Comparison of ENCODE assay signal across 26 cellular contexts in genomic region chr16:4139968-4140367, GRCh38. TPM values are rescaled to one million over a fixed set of nuclear protein-coding genes. Genes with fewer than 3 reads are reported as not detected.
DNase-seq lines count a peak whose midpoint lies in the region; ATAC-seq, FAIRE-seq and TF ChIP-seq lines count a peak whose summit lies in the region.
"Had no signal": no experiment of that assay in that cellular context is flagged by ENCODE, and none has a peak within 500 bp of the region (broad histone marks: within the 10 kb centered on the region; RNA-seq: fewer than 3 reads in every experiment).

No MANE protein-coding gene starts in this region.

- no peak overlapping the region for H3K56ac ChIP-seq in H1 (replicated peaks; ENCODE audit: insufficient read length, low read depth, low read length)

- CTCF ChIA-PET in RWPE1 (lab: Yijun Ruan, JAX): interaction anchor here (0.6 kb wide), 1 partner anchor 37 kb away, joined by 3 read pairs; no protein-coding TSS in a partner anchor
- CTCF ChIA-PET in H1 (lab: Charles Lee; ENCODE audit: partially characterized antibody): no interaction called here

- H3K23me2 ChIP-seq in H1 (ENCODE audit: low read depth, low read length): peaks cover 3% of the 10 kb centered on the region; the same call in 1 of the 2 replicates

- no peak overlapping the region for H4K5ac ChIP-seq in H1 (ENCODE audit: insufficient read length, low read depth, low read length)

- TF ChIP-seq CTCF in GM23338 (conservative IDR thresholded peaks at IDR 0.05; ENCODE audit: low read depth in 2 of 2) (no peak), RWPE1 (conservative IDR thresholded peaks at IDR 0.05; ENCODE audit: low read depth) (no peak), H1 (IDR thresholded peaks at IDR 0.05; ENCODE audit: control extremely low read depth in 1 of 3, insufficient read depth in 1 of 3, low read depth in 1 of 3, low read length in 3 of 3) (no peak), omental fat pad (IDR thresholded peaks at IDR 0.05) (no peak)

- H3K18ac ChIP-seq in H1 (ENCODE audit: extremely low read depth, low read length) (peak overlapping the region; percentile 19; the same call in 1 of the 2 replicates), trophoblast cell (ENCODE audit: low read length) (no peak overlapping the region)

- H3K23ac ChIP-seq in H1 (ENCODE audit: insufficient read length): no peak overlapping the region
- H3K23ac ChIP-seq in trophoblast cell (ENCODE audit: low read length): no peak overlapping the region

- H3K36me3 Mint-ChIP-seq in GM23338 (ENCODE audit: low read depth): no peaks in the 10 kb centered on the region
- H3K36me3 Mint-ChIP-seq: IgD-negative memory B cell, memory B cell had no signal

- H3K4me1 Mint-ChIP-seq in GM23338: 0 out of 3 replicates have a peak, but pooled peaks cover 2% of the 10 kb centered on the region

- H2BK12ac ChIP-seq in H1 (ENCODE audit: low read depth, low read length): peak overlapping the region; percentile 27; the same call in 1 of the 2 replicates
- H2BK12ac ChIP-seq in trophoblast cell (ENCODE audit: low read length): peak overlapping the region; percentile 59

- H2BK5ac ChIP-seq in H1 (ENCODE audit: low read depth, low read length): peak overlapping the region; percentile 76; the same call in 1 of the 2 replicates
- no peak overlapping the region for H2BK5ac ChIP-seq in trophoblast cell (ENCODE audit: low read depth, low read length, poor library complexity)

- H2BK20ac ChIP-seq in H1 (ENCODE audit: low read length): peak overlapping the region; percentile 6; the same call in 1 of the 2 replicates

- H3K4ac ChIP-seq in H1 (replicated peaks; ENCODE audit: insufficient read length, low read depth, low read length) (no peak overlapping the region), trophoblast cell (ENCODE audit: low read depth, low read length) (no peak overlapping the region)

- no peaks in the 10 kb centered on the region for H3K36me3 ChIP-seq in GM23338 (ENCODE audit: insufficient read depth)
- no peaks in the 10 kb centered on the region for H3K36me3 ChIP-seq in H1 (ENCODE audit: control insufficient read depth in 2 of 4, insufficient read depth in 4 of 4, low read length in 3 of 4)
- H3K36me3 ChIP-seq in trophoblast cell (ENCODE audit: control insufficient read depth in 1 of 2, insufficient read depth in 2 of 2, low read length in 2 of 2): no peaks in the 10 kb centered on the region
- H3K36me3 ChIP-seq: SJCRH30, thyroid gland had no signal

- H2AK5ac ChIP-seq in H1 (ENCODE audit: low read depth, low read length) (no peak overlapping the region), trophoblast cell (ENCODE audit: low read length) (peak overlapping the region; percentile 69)

- H4K12ac ChIP-seq in trophoblast cell (ENCODE audit: low read depth, low read length): no peak overlapping the region

- H3K9me3 ChIP-seq in H1 (ENCODE audit: insufficient read depth in 2 of 2, low read depth in 1 of 2, low read length in 1 of 2) (0 out of 4 replicates have a peak, but pooled peaks cover 0 to 4% of the 10 kb centered on the region in 2 experiments), trophoblast cell (ENCODE audit: insufficient read depth, low read depth, low read length) (no peaks in the 10 kb centered on the region)
- H3K9me3 ChIP-seq: thyroid gland had no signal

- no peak for TF ChIP-seq POLR2A in H1 (IDR thresholded peaks at IDR 0.05; ENCODE audit: control extremely low read depth in 1 of 2, low read depth in 2 of 2, low read length in 2 of 2)

- no peak for FAIRE-seq in H1 (lab: Jason Lieb, UNC)
- FAIRE-seq: RCC 7860 had no signal

- H3K14ac ChIP-seq in H1 (ENCODE audit: insufficient read length): no peak overlapping the region
- H3K14ac ChIP-seq in trophoblast cell (ENCODE audit: low read length): no peak overlapping the region

- ATAC-seq in GM23338 (no peak), omental fat pad (ENCODE audit: low FRiP score) (no peak), HG03045 (IDR thresholded peaks at IDR 0.05; ENCODE audit: unreplicated experiment) (no peak), GM18519 (IDR thresholded peaks at IDR 0.05; ENCODE audit: low FRiP score, unreplicated experiment) (no peak)
- ATAC-seq: activated T-cell treated with anti-CD3 and anti-CD28 coated beads, Interleukin-2, amount 50 U/mL, for 72 hours; left colon; right cardiac atrium had no signal

- H3K4me3 Mint-ChIP-seq in GM23338: no peak overlapping the region
- H3K4me3 Mint-ChIP-seq: activated T-cell treated with anti-CD3 and anti-CD28 coated beads, Interleukin-2, amount 50 U/mL, for 72 hours; IgD-negative memory B cell; memory B cell had no signal

- H4K20me1 ChIP-seq in GM23338 (replicated peaks; ENCODE audit: insufficient read depth) (no peaks in the 10 kb centered on the region), H1 (replicated peaks in 1 of 2; ENCODE audit: control insufficient read depth in 1 of 2, insufficient read depth in 2 of 2, low read length in 2 of 2) (peaks cover 0 to 3% of the 10 kb centered on the region in 2 experiments)

- no peak for TF ChIP-seq EP300 in H1 (IDR thresholded peaks at IDR 0.05; ENCODE audit: borderline replicate concordance in 1 of 2, low read depth in 2 of 2, low read length in 2 of 2)

- H3K4me1 ChIP-seq in GM23338 (ENCODE audit: insufficient read depth) (no peaks in the 10 kb centered on the region), H1 (replicated peaks in 1 of 4; ENCODE audit: control insufficient read depth in 3 of 4, insufficient read depth in 4 of 4, low read length in 3 of 4) (no peaks in the 10 kb centered on the region; a peak in 1 of 7 replicates), trophoblast cell (ENCODE audit: control insufficient read depth in 1 of 2, insufficient read depth in 2 of 2, low read length in 2 of 2) (peaks cover 7 to 9% of the 10 kb centered on the region in 2 experiments)
- H3K4me1 ChIP-seq: SJCRH30 had no signal

- H4K8ac ChIP-seq in H1 (ENCODE audit: extremely low read depth, insufficient read depth, low read length): no peak overlapping the region
- no peak overlapping the region for H4K8ac ChIP-seq in trophoblast cell (ENCODE audit: low read depth, low read length)

- H3K9ac ChIP-seq in H1 (replicated peaks in 1 of 4; ENCODE audit: extremely low read depth in 1 of 4, low read depth in 3 of 4, low read length in 3 of 4): no peak overlapping the region
- H3K9ac ChIP-seq in trophoblast cell (ENCODE audit: low read length): no peak overlapping the region
- H3K9ac ChIP-seq: GM23248 had no signal

- peak overlapping the region; percentile 1; the same call in 1 of the 2 replicates for H2AFZ ChIP-seq in GM23338
- no peak overlapping the region for H2AFZ ChIP-seq in H1 (ENCODE audit: low read length)
- H2AFZ ChIP-seq in trophoblast cell (ENCODE audit: insufficient read depth, low read length, poor library complexity): no peak overlapping the region

- no peak overlapping the region for H3K27ac ChIP-seq in GM23338 (ENCODE audit: low read depth)
- peak overlapping the region; percentile 88 for H3K27ac ChIP-seq in RWPE1
- no peak overlapping the region for H3K27ac ChIP-seq in H1 (ENCODE audit: low read depth, low read length)
- no peak overlapping the region for H3K27ac ChIP-seq in trophoblast cell (ENCODE audit: low read depth, low read length)
- H3K27ac ChIP-seq: GM23248, SJCRH30, thyroid gland had no signal

- no peak for TF ChIP-seq RAD21 in H1 (IDR thresholded peaks at IDR 0.05 in 1 of 2, conservative IDR thresholded peaks at IDR 0.05 in 1 of 2; ENCODE audit: low read depth in 2 of 2, low read length in 2 of 2)

- H4K91ac ChIP-seq in H1 (replicated peaks; ENCODE audit: insufficient read length, low read length): no peak overlapping the region
- H4K91ac ChIP-seq in trophoblast cell (ENCODE audit: low read depth, low read length): peak overlapping the region; percentile 95

- H2BK15ac ChIP-seq in H1 (ENCODE audit: low read length): no peak overlapping the region

- peaks cover 6% of the 10 kb centered on the region for H3K27me3 Mint-ChIP-seq in GM23338 (ENCODE audit: insufficient read depth, low read depth, poor library complexity)

- POLR2A ChIA-PET in RWPE1 (lab: Yijun Ruan, JAX; ENCODE audit: low non-redundant PET): no interaction called here
- POLR2A ChIA-PET in H1 (lab: Charles Lee; ENCODE audit: partially characterized antibody): no interaction called here

- H3K79me1 ChIP-seq in H1 (ENCODE audit: low read depth, low read length) (no peaks in the 10 kb centered on the region), trophoblast cell (ENCODE audit: low read length) (peaks cover 5% of the 10 kb centered on the region)

- H3K27ac Mint-ChIP-seq in GM23338: no peak overlapping the region
- H3K27ac Mint-ChIP-seq: activated T-cell treated with anti-CD3 and anti-CD28 coated beads, Interleukin-2, amount 50 U/mL, for 72 hours; IgD-negative memory B cell; memory B cell had no signal

- H3K79me2 ChIP-seq in GM23338 (replicated peaks; ENCODE audit: insufficient read depth) (no peaks in the 10 kb centered on the region), H1 (ENCODE audit: control insufficient read depth in 1 of 2, insufficient read depth in 2 of 2, low read length in 2 of 2) (no peaks in the 10 kb centered on the region), trophoblast cell (ENCODE audit: control insufficient read depth, insufficient read depth, low read length, poor library complexity) (no peaks in the 10 kb centered on the region)

- H3K27me3 ChIP-seq in GM23338 (ENCODE audit: insufficient read depth): no peaks in the 10 kb centered on the region; the same call in 1 of the 2 replicates
- H3K27me3 ChIP-seq in H1 (replicated peaks in 1 of 4; ENCODE audit: control insufficient read depth in 3 of 4, extremely low read depth in 1 of 4, insufficient read depth in 3 of 4, low read length in 3 of 4): peaks cover 0 to 11% (median 3%) of the 10 kb centered on the region in 4 experiments; a peak in 3 of 7 replicates
- no peaks in the 10 kb centered on the region for H3K27me3 ChIP-seq in trophoblast cell (ENCODE audit: insufficient read depth, low read length)
- H3K27me3 ChIP-seq: SJCRH30, thyroid gland had no signal

- H3K4me2 ChIP-seq in GM23338 (no peak overlapping the region), H1 (ENCODE audit: insufficient read depth in 1 of 2, low read depth in 2 of 2, low read length in 2 of 2) (no peak overlapping the region), trophoblast cell (ENCODE audit: low read length) (no peak overlapping the region)

- H3K4me3 ChIP-seq in GM23338 (no peak overlapping the region), H1 (ENCODE audit: extremely low read depth in 1 of 4, insufficient read depth in 2 of 4, low read depth in 3 of 4, low read length in 4 of 4) (no peak overlapping the region), trophoblast cell (ENCODE audit: low read depth, low read length) (no peak overlapping the region)
- H3K4me3 ChIP-seq: GM23248, SJCRH30, thyroid gland had no signal

- peaks cover 7% of the 10 kb centered on the region; the same call in 1 of the 2 replicates for H3K9me2 ChIP-seq in GM23338 (ENCODE audit: insufficient read depth)

- H3K9me3 Mint-ChIP-seq in GM23338: peaks cover 10% of the 10 kb centered on the region

- no peak overlapping the region for H2BK120ac ChIP-seq in H1 (replicated peaks; ENCODE audit: low read depth, low read length)
- H2BK120ac ChIP-seq in trophoblast cell (ENCODE audit: insufficient read depth, low read length, poor library complexity): peak overlapping the region; percentile 88

- no peak for DNase-seq in GM23338 (ENCODE audit: low spot score)
- no peak for DNase-seq in RWPE1 (ENCODE audit: low spot score)
- no peak for DNase-seq in H1 (ENCODE audit: low read depth in 1 of 2, low spot score in 2 of 2)
- no peak for DNase-seq in trophoblast cell
- no peak for DNase-seq in omental fat pad (ENCODE audit: low spot score)
- DNase-seq: activated CD4-positive, alpha-beta T cell treated with anti-CD3 and anti-CD28 coated beads, Interleukin-2, amount 50 U/mL, for 4 hours; activated CD4-positive, CD25-positive, alpha-beta regulatory T cell; activated T-cell treated with anti-CD3 and anti-CD28 coated beads, Interleukin-2, amount 50 U/mL, for 72 hours; amniotic stem cell; C1 segment of cervical spinal cord; COR-L47; DMS53; GM23248; hypothalamus; left colon; NCI-H2107; NCI-H446; NCI-H748 treated with DMSO at 0.1 percent for 48 hours; right cardiac atrium; SJCRH30 had no signal

- H3F3A ChIP-seq in GM23338 (replicated peaks; ENCODE audit: low read depth): no peaks in the 10 kb centered on the region

RNA-seq across cellular contexts. Expression of gene ADCY9, which starts 23.7 kb away (rescaled TPM):
- 18.3 and 21.0 TPM in 2 replicates for total RNA-seq in GM23338 (2014; rRNA removed; shearing (Covaris generic))
- 1.8 and 2.2 TPM in 2 replicates for polyA plus RNA-seq in GM23338 (2016; fragmentation: Nextera tagmentation; extraction: Ambion mirVana)
- 13.1 and 13.4 TPM in 2 replicates for total RNA-seq in H1 (2021; fragmentation: NEBNext Ultra II Directional; extraction: Animal tissue kit (Norgen Biotek cat#: 25700))
- 5.4 and 10.5 TPM in 2 replicates for polyA plus RNA-seq in H1 (2011; rRNA removed)
- polyA plus RNA-seq in H1 (2011; cell fraction: cytosol; rRNA removed): 4.9 TPM
- polyA plus RNA-seq in H1 (2011; cell fraction: nucleus; rRNA removed): 11.9 TPM
- 5.1 to 6.7 TPM (median 5.5 TPM) in 4 replicates for polyA plus RNA-seq in H1 (2012, experiment 1 of 2)
- polyA plus RNA-seq in H1 (2012, experiment 2 of 2): 4.0 TPM
- polyA plus RNA-seq in H1 (2013, experiment 1 of 2): 9.1 TPM
- polyA plus RNA-seq in H1 (2013, experiment 2 of 2): 10.1 TPM
- 8.1 and 11.4 TPM in 2 replicates for polyA minus RNA-seq in H1 (2011; rRNA and poly(A)+ RNA removed)
- 21.2 TPM for polyA minus RNA-seq in H1 (2011; cell fraction: cytosol; rRNA and poly(A)+ RNA removed)
- 9.9 TPM for polyA minus RNA-seq in H1 (2011; cell fraction: nucleus; rRNA and poly(A)+ RNA removed)
- polyA plus RNA-seq in trophoblast cell (2013): 9.8 and 10.3 TPM in 2 replicates
- 10 to 100 TPM in 3 of 4 donors, 1 to 10 TPM in 1; 8.5 to 16.6 (median 11.5) TPM for total RNA-seq in omental fat pad
